7 cellular contexts compared by ENCODE assay signal in genomic region chr5:175736652-175737051, GRCh38.
"Had no signal": no experiment of that assay in that cellular context is flagged by ENCODE, and none has a peak within 500 bp of the region (broad histone marks: within the 10 kb centered on the region; RNA-seq: fewer than 3 reads in every experiment).

No MANE protein-coding gene starts in this region.

- H3K4me3 Mint-ChIP-seq: GM23338, IgD-negative memory B cell had no signal

- H2AFZ ChIP-seq: GM23338 had no signal

- H3K36me3 Mint-ChIP-seq: IgD-negative memory B cell had no signal

- H3K27ac ChIP-seq: HL-60 had no signal

- H3K4me1 Mint-ChIP-seq: IgD-negative memory B cell had no signal

- H3K4me2 ChIP-seq: GM23338 had no signal

- H3K27ac Mint-ChIP-seq: GM23338, IgD-negative memory B cell had no signal

- ATAC-seq: GM23338, HepG2 had no signal

- FAIRE-seq: HepG2 had no signal

- DNase-seq: H7, HCEC 1CT, KBM-7 had no signal

- H3K4me3 ChIP-seq: GM23338 had no signal
